In the genomic region with DNA sequence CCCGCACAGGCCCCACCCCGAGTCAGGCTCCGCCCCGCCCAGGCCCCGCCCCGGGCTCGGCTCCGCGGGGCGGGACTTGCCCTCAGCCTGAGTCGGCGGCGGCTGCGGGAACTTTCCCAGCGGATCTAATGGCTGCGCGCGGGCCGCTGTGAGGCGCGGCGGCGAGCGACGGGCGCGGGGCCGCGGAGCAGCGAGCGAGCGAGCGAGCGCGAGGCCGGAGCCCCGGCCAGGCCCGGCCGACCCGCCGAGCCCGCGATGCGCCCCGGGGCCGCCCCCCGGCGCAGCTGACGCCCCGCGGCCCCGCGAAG, we compare ENCODE assay signal across 8 cellular contexts. TPM values are rescaled to one million over a fixed set of nuclear protein-coding genes. Genes with fewer than 3 reads are reported as not detected.
DNase-seq lines count a peak whose midpoint lies in the region; ATAC-seq, FAIRE-seq and TF ChIP-seq lines count a peak whose summit lies in the region.

A gene with protein sequence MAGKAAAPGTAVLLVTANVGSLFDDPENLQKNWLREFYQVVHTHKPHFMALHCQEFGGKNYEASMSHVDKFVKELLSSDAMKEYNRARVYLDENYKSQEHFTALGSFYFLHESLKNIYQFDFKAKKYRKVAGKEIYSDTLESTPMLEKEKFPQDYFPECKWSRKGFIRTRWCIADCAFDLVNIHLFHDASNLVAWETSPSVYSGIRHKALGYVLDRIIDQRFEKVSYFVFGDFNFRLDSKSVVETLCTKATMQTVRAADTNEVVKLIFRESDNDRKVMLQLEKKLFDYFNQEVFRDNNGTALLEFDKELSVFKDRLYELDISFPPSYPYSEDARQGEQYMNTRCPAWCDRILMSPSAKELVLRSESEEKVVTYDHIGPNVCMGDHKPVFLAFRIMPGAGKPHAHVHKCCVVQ (plus strand): TSS at position 75 of the 308 bp plus-strand sequence. CDS start 310 bp downstream, outside the sequence.

- ATAC-seq in left cardiac atrium, result no peak
- ATAC-seq in HG03139 (IDR thresholded peaks at IDR 0.05; ENCODE audit: unreplicated experiment), result no peak
- no peak for ATAC-seq in GM18520 (IDR thresholded peaks at IDR 0.05; ENCODE audit: unreplicated experiment)
- ATAC-seq in GM21423 (IDR thresholded peaks at IDR 0.05; ENCODE audit: unreplicated experiment), result no peak

- no peak for FAIRE-seq in H54 (lab: Jason Lieb, UNC)

- H3K4me1 Mint-ChIP-seq in activated CD4-positive, alpha-beta memory T cell treated with anti-CD3 and anti-CD28 coated beads, Interleukin-2, amount 10 ng/mL, durations not matched to agents 7 days and 5 days, result peaks cover 41% of the 10 kb centered on the region

- peaks cover 0 to 61% (median 58%) of the 10 kb centered on the region in 4 donors for H3K4me1 ChIP-seq in sigmoid colon

- no peak for TF ChIP-seq EP300 in sigmoid colon (IDR thresholded peaks at IDR 0.05)

- no peaks in the 10 kb centered on the region for H3K27me3 ChIP-seq in sigmoid colon

- H3K4me3 Mint-ChIP-seq in activated CD4-positive, alpha-beta memory T cell treated with anti-CD3 and anti-CD28 coated beads, Interleukin-2, amount 10 ng/mL, durations not matched to agents 7 days and 5 days, result peak within 1 kb of the TSS; percentile 82

- no peaks in the 10 kb centered on the region for H3K9me3 Mint-ChIP-seq in activated CD4-positive, alpha-beta memory T cell treated with anti-CD3 and anti-CD28 coated beads, Interleukin-2, amount 10 ng/mL, durations not matched to agents 7 days and 5 days

- no peaks in the 10 kb centered on the region for H3K9me3 ChIP-seq in sigmoid colon

- H3K36me3 Mint-ChIP-seq in activated CD4-positive, alpha-beta memory T cell treated with anti-CD3 and anti-CD28 coated beads, Interleukin-2, amount 10 ng/mL, durations not matched to agents 7 days and 5 days (ENCODE audit: low read depth), result peaks cover 2% of the 10 kb centered on the region

- TF ChIP-seq CTCF in sigmoid colon (IDR thresholded peaks at IDR 0.05) (no peak), GM13976 (IDR thresholded peaks at IDR 0.05; ENCODE audit: borderline replicate concordance, control extremely low read depth, extremely low read depth, insufficient read depth, missing control alignments) (no peak)

- in situ Hi-C loops in GM13976 (cut with MboI; ENCODE audit: low sequenced_read_pairs, unreplicated experiment), result no loop called here

- CTCF ChIA-PET in activated CD4-positive, alpha-beta memory T cell treated with anti-CD3 and anti-CD28 coated beads, Interleukin-2, amount 10 ng/mL, durations not matched to agents 7 days and 5 days (lab: Charles Lee), result no interaction called here

- POLR2A ChIA-PET in activated CD4-positive, alpha-beta memory T cell treated with anti-CD3 and anti-CD28 coated beads, Interleukin-2, amount 10 ng/mL, durations not matched to agents 7 days and 5 days (lab: Charles Lee), result no interaction called here

- H3K36me3 ChIP-seq in sigmoid colon, result no peaks in the 10 kb centered on the region

- intact Hi-C loops in left cardiac atrium (cut with DNase I) (loop anchor here (1.0 to 10.0 kb wide), 6 partner anchors 19 to 97 kb away; no protein-coding TSS in a partner anchor), sigmoid colon (cut with DNase I) (loop anchor here (1.0 to 10.0 kb wide), 5 partner anchors 17 to 553 kb away; partner anchors contain the start of gene BNIP3)

- DNase-seq in H54 (ENCODE audit: insufficient read length, low spot score) (no peak), left cardiac atrium (no peak), sigmoid colon (no peak), GM13976 (ENCODE audit: low spot score) (no peak)
- no peak for DNase-seq in activated CD4-positive, alpha-beta memory T cell treated with anti-CD3 and anti-CD28 coated beads, Interleukin-2, amount 10 ng/mL, durations not matched to agents 7 days and 5 days

- TF ChIP-seq POLR2A in H54 (IDR thresholded peaks at IDR 0.05; ENCODE audit: low read depth, low read length), result peak; percentile 68
- no peak for TF ChIP-seq POLR2A in sigmoid colon (IDR thresholded peaks at IDR 0.05)

- H3K27me3 Mint-ChIP-seq in activated CD4-positive, alpha-beta memory T cell treated with anti-CD3 and anti-CD28 coated beads, Interleukin-2, amount 10 ng/mL, durations not matched to agents 7 days and 5 days, result peaks cover 16% of the 10 kb centered on the region

- peak within 1 kb of the TSS; percentile 78 to 87 (median 86) for H3K4me3 ChIP-seq in sigmoid colon

- WGBS in sigmoid colon, 2 donors, result 1% methylated on average over 53 of the region's 53 CpGs

- peak within 1 kb of the TSS; percentile 81 for H3K27ac Mint-ChIP-seq in activated CD4-positive, alpha-beta memory T cell treated with anti-CD3 and anti-CD28 coated beads, Interleukin-2, amount 10 ng/mL, durations not matched to agents 7 days and 5 days

- H3K27ac ChIP-seq in sigmoid colon, result peak within 1 kb of the TSS; percentile 90 to 98 (median 96)

RNA-seq across cellular contexts. Expression of the gene that starts here (rescaled TPM):
- 1 to 10 TPM; 9.3 to 9.5 TPM for total RNA-seq in activated CD4-positive, alpha-beta memory T cell treated with anti-CD3 and anti-CD28 coated beads, Interleukin-2, amount 10 ng/mL, durations not matched to agents 7 days and 5 days
- total RNA-seq in left cardiac atrium (10 to 100 TPM; 74.4 to 95.3 TPM), sigmoid colon (100 to 1,000 TPM; 100 to 132 (median 112) TPM)
- polyA plus RNA-seq in sigmoid colon, result 10 to 100 TPM; 17.6 to 21.0 (median 20.3) TPM

Comparison
In these comparisons a context has a peak if more than half of its experiments do, and no peak if none do; other contexts are left out.
1. RNA of the gene that starts here (total RNA-seq): 100 to 132 TPM in sigmoid colon and 74.4 to 95.3 TPM in left cardiac atrium; 9.3 to 9.5 TPM in activated CD4-positive, alpha-beta memory T cell treated with anti-CD3 and anti-CD28 coated beads, Interleukin-2, amount 10 ng/mL, durations not matched to agents 7 days and 5 days; every median in the first group is over 4 times any median in the second.